Comparison of ENCODE assay signal across 22 cellular contexts in genomic region chr20:2907519-2907918, GRCh38.
"Had no signal": no experiment of that assay in that cellular context is flagged by ENCODE, and none has a peak within 500 bp of the region (broad histone marks: within the 10 kb centered on the region; RNA-seq: fewer than 3 reads in every experiment).

No MANE protein-coding gene starts in this region.

- H3K4me3 ChIP-seq: adrenal gland, cardiac muscle cell, coronary artery, dorsolateral prefrontal cortex, mucosa of descending colon, vagina had no signal

- H3K27ac ChIP-seq: adrenal gland, cardiac muscle cell, coronary artery, foreskin keratinocyte, vagina had no signal

- DNase-seq: activated CD4-positive, alpha-beta T cell treated with anti-CD3 and anti-CD28 coated beads for 4 hours; activated CD4-positive, alpha-beta T cell treated with anti-CD3 and anti-CD28 coated beads, Interleukin-2, amount 50 U/mL, for 4 hours; activated naive CD4-positive, alpha-beta T cell; activated T-cell treated with anti-CD3 and anti-CD28 coated beads for 4 hours; activated T-cell treated with anti-CD3 and anti-CD28 coated beads, Interleukin-2, amount 50 U/mL, for 72 hours; adrenal gland; aorta; cerebellar nuclear complex; dorsolateral prefrontal cortex; effector memory CD4-positive, alpha-beta T cell; erythroblast; foreskin keratinocyte; left ventricle myocardium superior; mucosa of descending colon; right cardiac atrium; stimulated activated CD4-positive, alpha-beta T cell treated with anti-CD3 and anti-CD28 coated beads, Interleukin-12 subunit alpha, Interleukin-12 subunit beta, amount 100 ng/mL, for 4 hours; stimulated activated CD4-positive, alpha-beta T cell treated with anti-CD3 and anti-CD28 coated beads, Interleukin-4, amount 100 ng/mL, for 1 hour; substantia nigra had no signal

- H3K4me1 ChIP-seq: foreskin keratinocyte had no signal

- H3K36me3 ChIP-seq: adrenal gland, cardiac muscle cell, vagina had no signal

- H3K9me3 ChIP-seq: adrenal gland, mucosa of descending colon, vagina had no signal

- H3K27me3 ChIP-seq: adrenal gland, cardiac muscle cell, dorsolateral prefrontal cortex, foreskin keratinocyte, vagina had no signal

- ATAC-seq: activated T-cell treated with anti-CD3 and anti-CD28 coated beads, Interleukin-2, amount 50 U/mL, for 72 hours; foreskin keratinocyte; left ventricle myocardium superior; mucosa of descending colon; natural killer cell treated with Interleukin-12 subunit alpha and Interleukin-12 subunit beta and Interleukin-15 and Interleukin-18, amount 100 ng/mL, for 72 hours; right cardiac atrium had no signal
